9 cellular contexts compared by ENCODE assay signal in genomic region chr2:159090514-159091201, GRCh38.
DNase-seq lines count a peak whose midpoint lies in the region; ATAC-seq, FAIRE-seq and TF ChIP-seq lines count a peak whose summit lies in the region.
"Had no signal": no experiment of that assay in that cellular context is flagged by ENCODE, and none has a peak within 500 bp of the region (broad histone marks: within the 10 kb centered on the region; RNA-seq: fewer than 3 reads in every experiment).

No MANE protein-coding gene starts in this region.

- H3K27me3 Mint-ChIP-seq in naive B cell = no peaks in the 10 kb centered on the region

- 56 to 69% (median 56%) methylated on average over 11 of the region's 11 CpGs for WGBS in small intestine, 3 donors

- no peak for TF ChIP-seq CTCF in breast epithelium (IDR thresholded peaks at IDR 0.05)

- no peak for TF ChIP-seq POLR2A in breast epithelium (IDR thresholded peaks at IDR 0.05)

- H3K36me3 Mint-ChIP-seq in naive B cell = peaks cover under 1 to 9% of the 10 kb centered on the region in 2 donors

- ATAC-seq in HG03280 (IDR thresholded peaks at IDR 0.05; ENCODE audit: unreplicated experiment) (peak; percentile 60), naive B cell (ENCODE audit: low read depth in 2 of 2) (peak; percentile 22 to 27)

- peaks cover 49 to 80% (median 56%) of the 10 kb centered on the region in 3 donors for H3K4me1 Mint-ChIP-seq in naive B cell

- H3K4me3 ChIP-seq in breast epithelium (no peak overlapping the region), small intestine (ENCODE audit: low read depth in 1 of 2, low read length in 2 of 2) (no peak overlapping the region)

- H3K27ac Mint-ChIP-seq in naive B cell = peak overlapping the region; percentile 41 to 95 (median 83)

- peak overlapping the region; percentile 84 to 86 for H3K27ac ChIP-seq in breast epithelium
- peak overlapping the region in 1 of 2 donors; percentile 52 for H3K27ac ChIP-seq in small intestine (ENCODE audit: low read depth in 1 of 2, low read length in 1 of 2)
- H3K27ac ChIP-seq: 22Rv1 had no signal

- H3K4me1 ChIP-seq in breast epithelium = peaks cover 25 to 55% of the 10 kb centered on the region in 2 donors
- H3K4me1 ChIP-seq in small intestine (ENCODE audit: control insufficient read depth in 2 of 2, insufficient read depth in 1 of 2, low read depth in 1 of 2, low read length in 1 of 2) = peaks cover 2 to 14% of the 10 kb centered on the region in 2 donors

- no peak for FAIRE-seq in small intestine (lab: Jason Lieb, UNC)

- H3K9me3 ChIP-seq in breast epithelium (no peaks in the 10 kb centered on the region), small intestine (ENCODE audit: control insufficient read depth, low read depth) (no peaks in the 10 kb centered on the region)

- H3K9me3 Mint-ChIP-seq in naive B cell = peaks cover 0 to 5% (median under 1%) of the 10 kb centered on the region in 7 donors

- peak overlapping the region; percentile 21 to 89 (median 82) for H3K4me3 Mint-ChIP-seq in naive B cell

- H3K27me3 ChIP-seq in breast epithelium (no peaks in the 10 kb centered on the region), small intestine (ENCODE audit: control insufficient read depth in 2 of 2, insufficient read depth in 2 of 2, low read length in 2 of 2) (no peaks in the 10 kb centered on the region)

- intact Hi-C loops in breast epithelium (cut with DNase I; ENCODE audit: low total_unique reads) = no loop called here

- DNase-seq in DMS 273 (lab: John Stamatoyannopoulos, UW; ENCODE audit: unreplicated experiment) (peak; percentile 19), DMS 273 treated with DMSO at 0.1 percent for 48 hours (lab: John Stamatoyannopoulos, UW) (no peak), breast epithelium (ENCODE audit: low spot score in 2 of 2) (peak in 1 of 2 donors; percentile 75), naive B cell (peak; percentile 11), ureter (ENCODE audit: low spot score) (no peak), DMS153 treated with DMSO at 0.1 percent for 48 hours (lab: John Stamatoyannopoulos, UW; ENCODE audit: unreplicated experiment) (no peak), small intestine (no peak)

- H3K36me3 ChIP-seq in breast epithelium (no peaks in the 10 kb centered on the region), small intestine (ENCODE audit: control insufficient read depth in 2 of 2, insufficient read depth in 2 of 2, low read length in 2 of 2) (no peaks in the 10 kb centered on the region)

Comparison
In these comparisons a context has a peak if more than half of its experiments do, and no peak if none do; other contexts are left out.
1. DNase-seq: peak in DMS 273 (single experiment) and naive B cell (single experiment); none in DMS 273 treated with DMSO at 0.1 percent for 48 hours (single experiment), ureter (single experiment), DMS153 treated with DMSO at 0.1 percent for 48 hours (single experiment) and small intestine (single experiment).